In the genomic region with DNA sequence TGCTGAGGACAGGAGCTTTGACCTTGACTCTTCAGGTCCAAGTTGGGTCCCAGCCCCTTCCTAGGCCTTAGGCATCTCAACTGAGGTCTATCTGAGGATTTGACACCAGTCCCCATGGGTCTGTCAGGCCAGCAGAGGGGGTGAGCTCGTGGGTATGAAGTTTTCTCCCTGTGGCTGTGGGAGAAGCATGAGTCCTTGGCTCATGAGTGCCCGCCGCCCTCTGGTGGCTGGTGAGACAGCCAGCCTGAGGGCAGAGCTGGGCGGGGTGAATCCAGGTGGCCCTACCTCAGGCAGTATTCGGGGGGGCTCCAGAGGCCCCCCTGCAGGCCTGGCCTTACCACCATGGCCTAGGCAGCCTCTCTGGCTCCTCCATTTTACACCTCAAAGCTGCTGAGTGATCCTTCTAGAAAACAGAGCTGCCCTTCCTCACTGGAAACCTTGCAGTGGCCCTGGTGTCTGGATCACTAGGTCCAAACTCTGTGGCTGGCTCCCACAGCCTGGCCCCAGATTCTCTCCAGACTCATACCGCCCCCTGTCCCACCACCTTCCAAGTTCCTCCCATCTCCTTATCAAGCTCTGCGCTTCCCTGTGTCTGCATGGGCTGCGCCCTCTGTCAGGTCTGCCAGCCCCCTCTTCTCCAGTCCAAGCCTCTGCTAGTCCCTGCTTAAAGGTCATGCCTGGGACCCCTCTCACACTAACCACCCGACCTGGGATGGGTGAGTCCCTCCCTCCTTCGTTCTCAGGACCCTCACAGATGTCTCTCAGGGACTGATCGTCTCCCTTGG, we compare ENCODE assay signal across 8 cellular contexts. TPM values are rescaled to one million over a fixed set of nuclear protein-coding genes. Genes with fewer than 3 reads are reported as not detected.
DNase-seq lines count a peak whose midpoint lies in the region; ATAC-seq and TF ChIP-seq lines count a peak whose summit lies in the region.

No MANE protein-coding gene starts in this region.

- WGBS in adrenal gland, 4 donors, result 37 to 52% (median 45%) methylated on average over 7 to 11 of the region's 11 CpGs
- 44 to 46% methylated on average over 11 of the region's 11 CpGs for WGBS in heart right ventricle, 2 donors

- intact Hi-C loops in adrenal gland (cut with DNase I) (loop anchor here (2.0 to 5.0 kb wide), 2 partner anchors 141 to 150 kb away; no protein-coding TSS in a partner anchor), heart right ventricle (cut with DNase I) (loop anchor here in 9 of 10 donors (1.0 to 5.0 kb wide), 6 partner anchors 101 to 150 kb away; no protein-coding TSS in a partner anchor)

- H3K27ac ChIP-seq in adrenal gland, result no peak overlapping the region
- H3K27ac ChIP-seq in heart right ventricle, result no peak overlapping the region

- no peaks in the 10 kb centered on the region for H3K36me3 Mint-ChIP-seq in T-helper 17 cell (ENCODE audit: low read depth)

- peaks cover 37% of the 10 kb centered on the region for H3K4me1 Mint-ChIP-seq in T-helper 17 cell

- DNase-seq in AG08395 (ENCODE audit: low spot score), result peak; percentile 92
- DNase-seq in GM19240 (ENCODE audit: insufficient read length, low spot score), result peak; percentile 74
- DNase-seq in NCI-H1092 treated with DMSO at 0.1 percent for 48 hours (lab: John Stamatoyannopoulos, UW), result peak; percentile 42
- peak; percentile 71 to 79 (median 72) for DNase-seq in T-helper 17 cell
- peak; percentile 85 to 94 (median 91) for DNase-seq in adrenal gland
- peak; percentile 83 to 85 for DNase-seq in heart right ventricle
- peak; percentile 70 for DNase-seq in retina

- H3K4me3 Mint-ChIP-seq in T-helper 17 cell, result no peak overlapping the region

- TF ChIP-seq POLR2A in adrenal gland (IDR thresholded peaks at IDR 0.05), result no peak

- peak; percentile 86 for ATAC-seq in T-helper 17 cell
- ATAC-seq in heart right ventricle, result peak; percentile 81 to 92 (median 89)
- ATAC-seq in HG03378 (IDR thresholded peaks at IDR 0.05; ENCODE audit: unreplicated experiment), result no peak

- peak; percentile 77 to 99 (median 98) for TF ChIP-seq CTCF in adrenal gland (IDR thresholded peaks at IDR 0.05)
- TF ChIP-seq CTCF in heart right ventricle (IDR thresholded peaks at IDR 0.05), result peak; percentile 89 to 97 (median 95)

- H3K27me3 ChIP-seq in adrenal gland (no peaks in the 10 kb centered on the region), heart right ventricle (no peaks in the 10 kb centered on the region)

- H3K4me1 ChIP-seq in adrenal gland (replicated peaks in 1 of 2) (peaks cover 0 to 9% of the 10 kb centered on the region in 2 donors), heart right ventricle (peaks cover 0 to 38% (median 0%) of the 10 kb centered on the region in 9 donors)

- H3K27me3 Mint-ChIP-seq in T-helper 17 cell, result no peaks in the 10 kb centered on the region

- H3K4me3 ChIP-seq in adrenal gland (no peak overlapping the region), heart right ventricle (no peak overlapping the region)

- H3K9me3 ChIP-seq in T-helper 17 cell (ENCODE audit: control insufficient read depth, low read length, poor library complexity, severe bottlenecking), result no peaks in the 10 kb centered on the region
- H3K9me3 ChIP-seq in adrenal gland (replicated peaks in 1 of 3), result no peaks in the 10 kb centered on the region
- H3K9me3 ChIP-seq in heart right ventricle, result no peaks in the 10 kb centered on the region

- peak overlapping the region; percentile 14 for H3K27ac Mint-ChIP-seq in T-helper 17 cell

- H3K36me3 ChIP-seq in adrenal gland (replicated peaks in 1 of 2), result no peaks in the 10 kb centered on the region
- H3K36me3 ChIP-seq in heart right ventricle, result no peaks in the 10 kb centered on the region

RNA-seq across cellular contexts. Expression of a gene that starts 16.1 kb away (rescaled TPM):
- not detected for total RNA-seq in T-helper 17 cell
- not detected for total RNA-seq in adrenal gland
- not detected for polyA plus RNA-seq in adrenal gland
- total RNA-seq in heart right ventricle, result not detected
- polyA plus RNA-seq in heart right ventricle, result not detected

RNA-seq across cellular contexts. Expression of a gene that starts 22.8 kb away (rescaled TPM):
- total RNA-seq in T-helper 17 cell (under 1 TPM; 0.63 to 0.65 TPM), adrenal gland (10 to 100 TPM in 7 of 8 donors, 1 to 10 TPM in 1; 9.1 to 37.8 (median 19.7) TPM), heart right ventricle (10 to 100 TPM in 7 of 10 donors, 1 to 10 TPM in 3; 4.0 to 32.3 (median 17.1) TPM)
- polyA plus RNA-seq in adrenal gland (10 to 100 TPM in 1 of 3 donors, 1 to 10 TPM in 2; 4.4 to 27.6 (median 5.0) TPM), heart right ventricle (1 to 10 TPM; 2.6 to 3.9 TPM)

RNA-seq across cellular contexts. Expression of a gene that starts 31.0 kb away (rescaled TPM):
- 100 to 1,000 TPM in 1 of 2 donors, 10 to 100 TPM in 1; 91.0 to 130 TPM for total RNA-seq in T-helper 17 cell
- total RNA-seq in adrenal gland, result 10 to 100 TPM; 32.4 to 95.0 (median 66.5) TPM
- 10 to 100 TPM; 16.3 to 24.5 (median 18.2) TPM for polyA plus RNA-seq in adrenal gland
- total RNA-seq in heart right ventricle, result 10 to 100 TPM in 5 of 10 donors, 1 to 10 TPM in 5; 6.3 to 20.8 (median 10.0) TPM
- 1 to 10 TPM; 4.7 to 7.6 TPM for polyA plus RNA-seq in heart right ventricle

RNA-seq across cellular contexts. Expression of a gene that starts 40.7 kb away (rescaled TPM):
- total RNA-seq in T-helper 17 cell, result 10 to 100 TPM; 37.8 to 51.2 TPM
- 100 to 1,000 TPM in 7 of 8 donors, 10 to 100 TPM in 1; 61.5 to 392 (median 132) TPM for total RNA-seq in adrenal gland
- 100 to 1,000 TPM in 1 of 3 donors, 10 to 100 TPM in 2; 26.9 to 273 (median 50.5) TPM for polyA plus RNA-seq in adrenal gland
- total RNA-seq in heart right ventricle, result 100 to 1,000 TPM; 315 to 509 (median 460) TPM
- 100 to 1,000 TPM; 110 to 125 TPM for polyA plus RNA-seq in heart right ventricle

Comparison
In these comparisons a context has a peak if more than half of its experiments do, and no peak if none do; other contexts are left out.
1. DNase-seq: peak in every context shown above with its lines; median percentile 92 in AG08395; 91 in adrenal gland; 84 in heart right ventricle; 74 in GM19240; 72 in T-helper 17 cell; 70 in retina; 42 in NCI-H1092 treated with DMSO at 0.1 percent for 48 hours.